In the genomic region with DNA sequence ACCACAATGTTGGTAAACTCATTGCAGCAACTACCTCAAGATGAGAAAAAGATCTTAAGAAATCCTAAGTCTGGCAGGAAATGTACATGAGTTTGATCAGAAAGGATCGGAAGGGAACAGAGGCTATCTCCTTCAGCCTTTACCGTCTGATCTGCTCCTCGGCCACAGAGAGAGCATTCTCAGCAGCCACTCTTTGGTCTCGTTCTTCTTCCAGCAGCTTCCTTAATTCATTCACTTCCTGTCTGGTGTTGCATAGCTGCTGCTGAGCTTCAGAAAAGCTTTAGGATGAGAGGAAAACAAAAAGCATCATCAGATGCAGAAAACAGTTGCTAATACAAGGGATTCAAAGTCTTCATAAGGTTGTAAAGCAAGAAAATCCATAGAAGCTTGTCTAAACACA, we compare ENCODE assay signal across 20 cellular contexts.
"Had no signal": no experiment of that assay in that cellular context is flagged by ENCODE, and none has a peak within 500 bp of the region (broad histone marks: within the 10 kb centered on the region; RNA-seq: fewer than 3 reads in every experiment).

No MANE protein-coding gene starts in this region.

- ATAC-seq: activated CD4-positive, alpha-beta T cell treated with anti-CD3 and anti-CD28 coated beads for 36 hours; activated CD8-positive, alpha-beta memory T cell treated with anti-CD3 and anti-CD28 coated beads, Interleukin-2, amount 10 ng/mL, durations not matched to agents 7 days and 5 days; activated naive CD8-positive, alpha-beta T cell treated with anti-CD3 and anti-CD28 coated beads, Interleukin-2, amount 50 U/mL, for 24 hours; gastrocnemius medialis; left colon; psoas muscle; sciatic nerve; T-cell had no signal

- H3K36me3 ChIP-seq: breast epithelium had no signal

- H3K27me3 ChIP-seq: ascending aorta, breast epithelium, gastrocnemius medialis, heart left ventricle, stomach had no signal

- H3K9me3 ChIP-seq: ascending aorta, breast epithelium, gastrocnemius medialis, heart left ventricle, psoas muscle, stomach, thoracic aorta had no signal

- H3K4me3 ChIP-seq: ascending aorta, breast epithelium, gastrocnemius medialis, heart left ventricle, psoas muscle, stomach, thoracic aorta had no signal

- DNase-seq: activated CD4-positive, alpha-beta memory T cell treated with anti-CD3 and anti-CD28 coated beads for 36 hours; activated CD4-positive, alpha-beta T cell treated with anti-CD3 and anti-CD28 coated beads for 36 hours; activated CD8-positive, alpha-beta memory T cell treated with anti-CD3 and anti-CD28 coated beads, Interleukin-2, amount 10 ng/mL, durations not matched to agents 7 days and 5 days; activated naive CD4-positive, alpha-beta T cell treated with anti-CD3 and anti-CD28 coated beads for 36 hours; activated naive CD8-positive, alpha-beta T cell treated with anti-CD3 and anti-CD28 coated beads, Interleukin-2, amount 50 U/mL, for 24 hours; activated T-cell treated with anti-CD3 and anti-CD28 coated beads, Interleukin-2, amount 50 U/mL, for 1 hour; cerebellar nuclear complex; dermis blood vessel endothelial cell; gastrocnemius medialis; heart left ventricle; left colon; mesendoderm; psoas muscle; stomach; T-cell; WERI-Rb-1 had no signal

- H3K27ac ChIP-seq: ascending aorta, breast epithelium, gastrocnemius medialis, psoas muscle, WERI-Rb-1 had no signal

- H3K4me1 ChIP-seq: ascending aorta, breast epithelium, psoas muscle, stomach had no signal
